ENCODE assay signal across 2 cellular contexts in the genomic region with DNA sequence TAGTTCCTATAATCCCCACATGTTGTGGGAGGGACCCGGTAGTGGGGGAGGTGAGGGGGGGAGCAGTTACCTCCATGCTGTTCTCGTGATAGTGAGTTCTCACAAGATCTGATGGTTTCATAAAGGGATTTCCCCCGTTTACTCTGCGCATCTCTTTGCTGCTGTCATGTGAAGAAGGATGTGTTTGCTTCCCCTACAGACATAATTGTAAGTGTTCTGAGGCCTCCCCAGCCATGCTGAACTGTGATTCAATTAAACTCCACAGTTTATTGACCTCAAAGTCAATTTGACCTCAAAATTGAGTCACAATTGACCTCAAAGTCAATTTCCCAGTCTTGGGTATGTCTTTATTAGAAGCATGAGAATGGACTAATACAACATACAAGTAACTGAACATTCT.
TF ChIP-seq lines count a peak whose summit lies in the region.

No MANE protein-coding gene starts in this region.

TF ChIP-seq in liver, 16 proteins besides CTCF, POLR2A, EP300 and RAD21:
- TF ChIP-seq HNF4G (IDR thresholded peaks at IDR 0.05) (no peak), HNF4A (conservative IDR thresholded peaks at IDR 0.05) (peak; percentile 19 to 37), SP1 (IDR thresholded peaks at IDR 0.05) (peak; percentile 17), RXRA (IDR thresholded peaks at IDR 0.05) (peak; percentile 74 to 83), NR2F2 (IDR thresholded peaks at IDR 0.05) (peak; percentile 30), JUND (IDR thresholded peaks at IDR 0.05) (peak; percentile 10 to 24)

TF ChIP-seq in HepG2, 621 proteins besides CTCF, POLR2A, EP300 and RAD21:
- TF ChIP-seq NFIC (IDR thresholded peaks at IDR 0.05; ENCODE audit: low read length) (no peak), ZNF598 (CRISPR knock-in tag; IDR thresholded peaks at IDR 0.05; ENCODE audit: borderline replicate concordance) (no peak), ZNF567 (CRISPR knock-in tag; IDR thresholded peaks at IDR 0.05; ENCODE audit: borderline replicate concordance) (no peak), ZSCAN31 (CRISPR knock-in tag; IDR thresholded peaks at IDR 0.05; ENCODE audit: low read depth) (no peak), SKI (IDR thresholded peaks at IDR 0.05; ENCODE audit: partially characterized antibody) (no peak), ZNF260 (CRISPR knock-in tag; IDR thresholded peaks at IDR 0.05; ENCODE audit: borderline replicate concordance, low read depth) (no peak), RAD51 (IDR thresholded peaks at IDR 0.05; ENCODE audit: borderline replicate concordance) (no peak), SMYD3 (CRISPR knock-in tag; IDR thresholded peaks at IDR 0.05) (no peak), RBM39 (IDR thresholded peaks at IDR 0.05; ENCODE audit: low read depth, low read length, poor library complexity, severe bottlenecking) (no peak), SYNCRIP (IDR thresholded peaks at IDR 0.05; ENCODE audit: insufficient read depth, low read depth, low read length) (no peak)
- TF ChIP-seq, protein P1, sequence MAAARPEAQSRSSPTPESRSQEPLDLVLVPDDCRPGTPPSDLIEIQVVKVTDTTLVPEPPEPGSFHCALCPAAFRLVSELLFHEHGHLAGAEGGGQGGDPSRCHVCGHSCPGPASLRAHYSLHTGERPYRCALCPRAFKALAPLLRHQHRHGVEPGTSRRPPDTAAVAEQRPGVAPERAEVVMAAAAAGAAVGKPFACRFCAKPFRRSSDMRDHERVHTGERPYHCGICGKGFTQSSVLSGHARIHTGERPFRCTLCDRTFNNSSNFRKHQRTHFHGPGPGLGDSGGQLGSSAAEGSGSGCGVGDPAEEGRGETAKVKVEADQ (CRISPR knock-in tag; IDR thresholded peaks at IDR 0.05; ENCODE audit: borderline replicate concordance) = no peak
- TF ChIP-seq, protein P2, sequence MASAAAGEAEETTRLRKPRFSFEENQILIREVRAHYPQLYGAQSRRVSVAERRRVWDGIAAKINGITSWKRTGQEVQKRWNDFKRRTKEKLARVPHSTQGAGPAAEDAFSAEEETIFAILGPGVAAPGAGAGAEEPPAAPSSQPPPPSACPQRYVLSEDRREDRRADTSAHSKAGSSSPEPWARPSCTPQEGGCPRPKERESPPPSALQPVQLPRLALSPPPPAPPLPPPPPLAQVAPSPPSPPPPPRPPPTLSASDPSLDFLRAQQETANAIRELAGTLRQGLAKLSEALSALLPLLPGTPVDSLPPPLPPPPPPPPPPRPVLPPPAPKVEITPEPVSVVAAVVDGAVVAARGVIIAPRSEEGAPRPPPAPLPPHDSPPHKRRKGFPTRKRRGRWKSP (CRISPR knock-in tag; IDR thresholded peaks at IDR 0.05) = no peak
- TF ChIP-seq, protein P3, sequence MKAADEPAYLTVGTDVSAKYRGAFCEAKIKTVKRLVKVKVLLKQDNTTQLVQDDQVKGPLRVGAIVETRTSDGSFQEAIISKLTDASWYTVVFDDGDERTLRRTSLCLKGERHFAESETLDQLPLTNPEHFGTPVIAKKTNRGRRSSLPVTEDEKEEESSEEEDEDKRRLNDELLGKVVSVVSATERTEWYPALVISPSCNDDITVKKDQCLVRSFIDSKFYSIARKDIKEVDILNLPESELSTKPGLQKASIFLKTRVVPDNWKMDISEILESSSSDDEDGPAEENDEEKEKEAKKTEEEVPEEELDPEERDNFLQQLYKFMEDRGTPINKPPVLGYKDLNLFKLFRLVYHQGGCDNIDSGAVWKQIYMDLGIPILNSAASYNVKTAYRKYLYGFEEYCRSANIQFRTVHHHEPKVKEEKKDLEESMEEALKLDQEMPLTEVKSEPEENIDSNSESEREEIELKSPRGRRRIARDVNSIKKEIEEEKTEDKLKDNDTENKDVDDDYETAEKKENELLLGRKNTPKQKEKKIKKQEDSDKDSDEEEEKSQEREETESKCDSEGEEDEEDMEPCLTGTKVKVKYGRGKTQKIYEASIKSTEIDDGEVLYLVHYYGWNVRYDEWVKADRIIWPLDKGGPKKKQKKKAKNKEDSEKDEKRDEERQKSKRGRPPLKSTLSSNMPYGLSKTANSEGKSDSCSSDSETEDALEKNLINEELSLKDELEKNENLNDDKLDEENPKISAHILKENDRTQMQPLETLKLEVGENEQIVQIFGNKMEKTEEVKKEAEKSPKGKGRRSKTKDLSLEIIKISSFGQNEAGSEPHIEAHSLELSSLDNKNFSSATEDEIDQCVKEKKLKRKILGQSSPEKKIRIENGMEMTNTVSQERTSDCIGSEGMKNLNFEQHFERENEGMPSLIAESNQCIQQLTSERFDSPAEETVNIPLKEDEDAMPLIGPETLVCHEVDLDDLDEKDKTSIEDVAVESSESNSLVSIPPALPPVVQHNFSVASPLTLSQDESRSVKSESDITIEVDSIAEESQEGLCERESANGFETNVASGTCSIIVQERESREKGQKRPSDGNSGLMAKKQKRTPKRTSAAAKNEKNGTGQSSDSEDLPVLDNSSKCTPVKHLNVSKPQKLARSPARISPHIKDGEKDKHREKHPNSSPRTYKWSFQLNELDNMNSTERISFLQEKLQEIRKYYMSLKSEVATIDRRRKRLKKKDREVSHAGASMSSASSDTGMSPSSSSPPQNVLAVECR (CRISPR knock-in tag; IDR thresholded peaks at IDR 0.05; ENCODE audit: borderline replicate concordance) = no peak
- TF ChIP-seq, protein P4, sequence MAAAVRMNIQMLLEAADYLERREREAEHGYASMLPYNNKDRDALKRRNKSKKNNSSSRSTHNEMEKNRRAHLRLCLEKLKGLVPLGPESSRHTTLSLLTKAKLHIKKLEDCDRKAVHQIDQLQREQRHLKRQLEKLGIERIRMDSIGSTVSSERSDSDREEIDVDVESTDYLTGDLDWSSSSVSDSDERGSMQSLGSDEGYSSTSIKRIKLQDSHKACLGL (CRISPR knock-in tag; IDR thresholded peaks at IDR 0.05) = no peak
